In the genomic region with DNA sequence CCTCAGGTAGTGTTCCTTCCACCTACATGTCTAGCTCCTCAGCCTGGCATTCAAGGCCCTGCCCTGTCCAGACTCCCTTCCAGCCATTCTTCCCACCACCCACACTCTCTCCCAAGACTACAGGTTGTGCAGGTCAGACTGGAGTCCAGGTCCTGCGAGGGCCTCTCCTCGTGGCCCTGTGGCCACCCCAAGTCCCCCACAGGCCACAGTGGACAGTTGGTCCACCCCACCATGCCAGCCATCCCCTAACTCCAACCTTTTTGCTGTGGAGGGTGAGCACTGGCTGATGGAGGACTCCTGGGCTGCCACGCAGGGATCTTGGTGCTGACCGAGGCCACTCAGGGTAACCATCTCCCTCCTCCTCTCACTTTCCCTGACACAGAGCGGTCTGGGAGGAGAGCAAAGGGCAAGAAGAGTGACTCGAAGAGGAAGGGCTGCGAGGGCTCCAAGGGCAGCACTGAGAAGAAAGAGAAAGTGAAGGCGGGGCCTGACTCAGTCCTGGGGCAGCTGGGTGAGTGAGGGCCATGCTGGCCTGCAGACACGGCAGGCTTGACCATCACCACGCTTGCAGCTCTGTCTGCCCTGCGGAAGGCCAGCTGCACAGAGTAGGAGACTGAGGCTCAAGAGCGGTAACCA, we compare ENCODE assay signal across 1 cellular context.
TF ChIP-seq lines count a peak whose summit lies in the region.

No MANE protein-coding gene starts in this region.

TF ChIP-seq in HCT116, 20 proteins besides CTCF, POLR2A, EP300 and RAD21:
- no peak for TF ChIP-seq CBX3 (IDR thresholded peaks at IDR 0.05; ENCODE audit: low read depth)
- no peak for TF ChIP-seq TCF7L2 (IDR thresholded peaks at IDR 0.05; ENCODE audit: borderline replicate concordance, extremely low read depth, insufficient read depth, insufficient read length)
- TF ChIP-seq EZH2 (IDR thresholded peaks at IDR 0.05): no peak
- no peak for TF ChIP-seq ZFX (IDR thresholded peaks at IDR 0.05)
- TF ChIP-seq, protein P1, sequence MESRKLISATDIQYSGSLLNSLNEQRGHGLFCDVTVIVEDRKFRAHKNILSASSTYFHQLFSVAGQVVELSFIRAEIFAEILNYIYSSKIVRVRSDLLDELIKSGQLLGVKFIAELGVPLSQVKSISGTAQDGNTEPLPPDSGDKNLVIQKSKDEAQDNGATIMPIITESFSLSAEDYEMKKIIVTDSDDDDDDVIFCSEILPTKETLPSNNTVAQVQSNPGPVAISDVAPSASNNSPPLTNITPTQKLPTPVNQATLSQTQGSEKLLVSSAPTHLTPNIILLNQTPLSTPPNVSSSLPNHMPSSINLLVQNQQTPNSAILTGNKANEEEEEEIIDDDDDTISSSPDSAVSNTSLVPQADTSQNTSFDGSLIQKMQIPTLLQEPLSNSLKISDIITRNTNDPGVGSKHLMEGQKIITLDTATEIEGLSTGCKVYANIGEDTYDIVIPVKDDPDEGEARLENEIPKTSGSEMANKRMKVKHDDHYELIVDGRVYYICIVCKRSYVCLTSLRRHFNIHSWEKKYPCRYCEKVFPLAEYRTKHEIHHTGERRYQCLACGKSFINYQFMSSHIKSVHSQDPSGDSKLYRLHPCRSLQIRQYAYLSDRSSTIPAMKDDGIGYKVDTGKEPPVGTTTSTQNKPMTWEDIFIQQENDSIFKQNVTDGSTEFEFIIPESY (IDR thresholded peaks at IDR 0.05; ENCODE audit: extremely low read depth, insufficient replicate concordance, low read length): no peak
- TF ChIP-seq YY1 (IDR thresholded peaks at IDR 0.05; ENCODE audit: extremely low read depth, insufficient replicate concordance, low read depth, low read length): no peak
- TF ChIP-seq, protein P2, sequence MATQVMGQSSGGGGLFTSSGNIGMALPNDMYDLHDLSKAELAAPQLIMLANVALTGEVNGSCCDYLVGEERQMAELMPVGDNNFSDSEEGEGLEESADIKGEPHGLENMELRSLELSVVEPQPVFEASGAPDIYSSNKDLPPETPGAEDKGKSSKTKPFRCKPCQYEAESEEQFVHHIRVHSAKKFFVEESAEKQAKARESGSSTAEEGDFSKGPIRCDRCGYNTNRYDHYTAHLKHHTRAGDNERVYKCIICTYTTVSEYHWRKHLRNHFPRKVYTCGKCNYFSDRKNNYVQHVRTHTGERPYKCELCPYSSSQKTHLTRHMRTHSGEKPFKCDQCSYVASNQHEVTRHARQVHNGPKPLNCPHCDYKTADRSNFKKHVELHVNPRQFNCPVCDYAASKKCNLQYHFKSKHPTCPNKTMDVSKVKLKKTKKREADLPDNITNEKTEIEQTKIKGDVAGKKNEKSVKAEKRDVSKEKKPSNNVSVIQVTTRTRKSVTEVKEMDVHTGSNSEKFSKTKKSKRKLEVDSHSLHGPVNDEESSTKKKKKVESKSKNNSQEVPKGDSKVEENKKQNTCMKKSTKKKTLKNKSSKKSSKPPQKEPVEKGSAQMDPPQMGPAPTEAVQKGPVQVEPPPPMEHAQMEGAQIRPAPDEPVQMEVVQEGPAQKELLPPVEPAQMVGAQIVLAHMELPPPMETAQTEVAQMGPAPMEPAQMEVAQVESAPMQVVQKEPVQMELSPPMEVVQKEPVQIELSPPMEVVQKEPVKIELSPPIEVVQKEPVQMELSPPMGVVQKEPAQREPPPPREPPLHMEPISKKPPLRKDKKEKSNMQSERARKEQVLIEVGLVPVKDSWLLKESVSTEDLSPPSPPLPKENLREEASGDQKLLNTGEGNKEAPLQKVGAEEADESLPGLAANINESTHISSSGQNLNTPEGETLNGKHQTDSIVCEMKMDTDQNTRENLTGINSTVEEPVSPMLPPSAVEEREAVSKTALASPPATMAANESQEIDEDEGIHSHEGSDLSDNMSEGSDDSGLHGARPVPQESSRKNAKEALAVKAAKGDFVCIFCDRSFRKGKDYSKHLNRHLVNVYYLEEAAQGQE (IDR thresholded peaks at IDR 0.05; ENCODE audit: low read depth): no peak
- TF ChIP-seq SP1 (IDR thresholded peaks at IDR 0.05; ENCODE audit: low read depth): no peak
- no peak for TF ChIP-seq CEBPB (IDR thresholded peaks at IDR 0.05; ENCODE audit: low read depth)
- no peak for TF ChIP-seq EZH2phosphoT487 (IDR thresholded peaks at IDR 0.05; ENCODE audit: borderline replicate concordance)
